ENCODE assay signal across 8 cellular contexts in genomic region chr2:170361359-170361936, GRCh38.
DNase-seq lines count a peak whose midpoint lies in the region; ATAC-seq and TF ChIP-seq lines count a peak whose summit lies in the region.

No MANE protein-coding gene starts in this region.

- H3K4me2 ChIP-seq in GM23338: no peak overlapping the region

- H3K27ac Mint-ChIP-seq in GM23338 (no peak overlapping the region), osteocyte (ENCODE audit: unreplicated experiment) (no peak overlapping the region)

- peaks cover 2% of the 10 kb centered on the region for H3K27me3 Mint-ChIP-seq in GM23338 (ENCODE audit: insufficient read depth, low read depth, poor library complexity)
- H3K27me3 Mint-ChIP-seq in osteocyte (ENCODE audit: unreplicated experiment): peaks cover 64% of the 10 kb centered on the region

- H3K4me3 ChIP-seq in GM23338: no peak overlapping the region

- H3K4me1 Mint-ChIP-seq in GM23338: peaks cover 33% of the 10 kb centered on the region
- no peaks in the 10 kb centered on the region for H3K4me1 Mint-ChIP-seq in osteocyte (ENCODE audit: unreplicated experiment)

- H3K79me2 ChIP-seq in GM23338 (replicated peaks; ENCODE audit: insufficient read depth): no peaks in the 10 kb centered on the region

- no peaks in the 10 kb centered on the region for H3K9me3 Mint-ChIP-seq in GM23338
- no peaks in the 10 kb centered on the region for H3K9me3 Mint-ChIP-seq in osteocyte (ENCODE audit: unreplicated experiment)

- no peaks in the 10 kb centered on the region for H3K27me3 ChIP-seq in GM23338 (ENCODE audit: insufficient read depth)

- H3K4me3 Mint-ChIP-seq in GM23338 (no peak overlapping the region), osteocyte (ENCODE audit: unreplicated experiment) (no peak overlapping the region)

- H3K4me1 ChIP-seq in GM23338 (ENCODE audit: insufficient read depth): peaks cover 18% of the 10 kb centered on the region

- no peaks in the 10 kb centered on the region for H3F3A ChIP-seq in GM23338 (replicated peaks; ENCODE audit: low read depth)

- H3K27ac ChIP-seq in GM23338 (ENCODE audit: low read depth): no peak overlapping the region

- peak; percentile 81 to 91 for TF ChIP-seq CTCF in GM23338 (conservative IDR thresholded peaks at IDR 0.05; ENCODE audit: low read depth in 2 of 2)
- TF ChIP-seq CTCF in osteocyte (IDR thresholded peaks at IDR 0.05): peak; percentile 76

- peak; percentile 78 for DNase-seq in DMS 273 (lab: John Stamatoyannopoulos, UW; ENCODE audit: unreplicated experiment)
- DNase-seq in GM23338 (ENCODE audit: low spot score): peak; percentile 82
- DNase-seq in NCI-H82 treated with DMSO at 0.1 percent for 48 hours (lab: John Stamatoyannopoulos, UW; ENCODE audit: unreplicated experiment): peak; percentile 23
- peak; percentile 31 for DNase-seq in activated T-cell treated with anti-CD3 and anti-CD28 coated beads for 1 hour (ENCODE audit: low read depth)
- DNase-seq in fibroblast of peridontal ligament (ENCODE audit: extremely low read depth): peak; percentile 50
- no peak for DNase-seq in osteocyte (ENCODE audit: extremely low spot score, unreplicated experiment)
- no peak for DNase-seq in DMS79 treated with DMSO at 0.1 percent for 48 hours (lab: John Stamatoyannopoulos, UW)

- H3K36me3 Mint-ChIP-seq in GM23338 (ENCODE audit: low read depth) (no peaks in the 10 kb centered on the region), osteocyte (ENCODE audit: unreplicated experiment) (no peaks in the 10 kb centered on the region)

- no peaks in the 10 kb centered on the region; the same call in 1 of the 2 replicates for H3K9me2 ChIP-seq in GM23338 (ENCODE audit: insufficient read depth)

- no peaks in the 10 kb centered on the region for H3K36me3 ChIP-seq in GM23338 (ENCODE audit: insufficient read depth)

- H2AFZ ChIP-seq in GM23338: no peak overlapping the region

- peak; percentile 93 for ATAC-seq in GM23338
- no peak for ATAC-seq in GM18502 (IDR thresholded peaks at IDR 0.05; ENCODE audit: poor library complexity, unreplicated experiment)

- no peaks in the 10 kb centered on the region for H4K20me1 ChIP-seq in GM23338 (replicated peaks; ENCODE audit: insufficient read depth)

TF ChIP-seq in GM23338, 12 proteins besides CTCF, POLR2A, EP300 and RAD21:
- TF ChIP-seq STAT1 (IDR thresholded peaks at IDR 0.05; ENCODE audit: unreplicated experiment) (no peak), CREB1 (CRISPR knock-in tag; IDR thresholded peaks at IDR 0.05; ENCODE audit: low read depth) (no peak), JUNB (IDR thresholded peaks at IDR 0.05; ENCODE audit: unreplicated experiment) (no peak), EZH2 (IDR thresholded peaks at IDR 0.05; ENCODE audit: low read depth, unreplicated experiment) (no peak), ETS1 (IDR thresholded peaks at IDR 0.05) (no peak), NANOG (IDR thresholded peaks at IDR 0.05; ENCODE audit: borderline replicate concordance) (no peak), ZNF462 (CRISPR knock-in tag; IDR thresholded peaks at IDR 0.05) (no peak), REST (IDR thresholded peaks at IDR 0.05; ENCODE audit: unreplicated experiment) (no peak), EZH2phosphoT487 (IDR thresholded peaks at IDR 0.05; ENCODE audit: unreplicated experiment) (no peak), POLR2AphosphoS5 (IDR thresholded peaks at IDR 0.05; ENCODE audit: low read depth) (no peak), ZNF114 (CRISPR knock-in tag; IDR thresholded peaks at IDR 0.05) (no peak), ZNF331 (CRISPR knock-in tag; IDR thresholded peaks at IDR 0.05; ENCODE audit: low read depth) (no peak)

Comparison
In these comparisons a context has a peak if more than half of its experiments do, and no peak if none do; other contexts are left out.
1. DNase-seq: peak in DMS 273 (single experiment), GM23338 (single experiment), NCI-H82 treated with DMSO at 0.1 percent for 48 hours (single experiment), activated T-cell treated with anti-CD3 and anti-CD28 coated beads for 1 hour (single experiment) and fibroblast of peridontal ligament (single experiment); none in osteocyte (single experiment) and DMS79 treated with DMSO at 0.1 percent for 48 hours (single experiment).